In genomic region chr1:169117599-169117998, GRCh38 we compare ENCODE assay signal across 21 cellular contexts. TPM values are rescaled to one million over a fixed set of nuclear protein-coding genes. Genes with fewer than 3 reads are reported as not detected.
DNase-seq lines count a peak whose midpoint lies in the region; ATAC-seq and TF ChIP-seq lines count a peak whose summit lies in the region.
"Had no signal": no experiment of that assay in that cellular context is flagged by ENCODE, and none has a peak within 500 bp of the region (broad histone marks: within the 10 kb centered on the region; RNA-seq: fewer than 3 reads in every experiment).

No MANE protein-coding gene starts in this region.

- 37 to 78% methylated on average over 1 of the region's 1 CpG for WGBS in sigmoid colon, 2 donors

- H3K4me1 ChIP-seq in sigmoid colon, result peaks cover 0 to 91% (median 82%) of the 10 kb centered on the region in 4 donors

- ATAC-seq in activated T-helper 17 cell treated with anti-CD3 and anti-CD28 coated beads, Interleukin-2, amount 50 U/mL, for 72 hours (replicated peaks), result no peak
- no peak for ATAC-seq in HG03175 (IDR thresholded peaks at IDR 0.05; ENCODE audit: unreplicated experiment)
- ATAC-seq in HG02798 (IDR thresholded peaks at IDR 0.05; ENCODE audit: poor library complexity, unreplicated experiment), result no peak
- ATAC-seq: CD8-positive, alpha-beta T cell; natural killer cell had no signal

- peak overlapping the region; percentile 67 to 97 (median 96) for H3K27ac ChIP-seq in sigmoid colon

- peaks cover 0 to 52% (median 18%) of the 10 kb centered on the region in 4 donors for H3K36me3 ChIP-seq in sigmoid colon

- peaks cover 91% of the 10 kb centered on the region for H3K4me1 Mint-ChIP-seq in HFFc6 (ENCODE audit: low read depth)
- H3K4me1 Mint-ChIP-seq in activated T-helper 17 cell treated with anti-CD3 and anti-CD28 coated beads, Interleukin-2, amount 50 U/mL, for 72 hours, result peaks cover 6% of the 10 kb centered on the region

- no peak for TF ChIP-seq EP300 in sigmoid colon (IDR thresholded peaks at IDR 0.05)

- no peaks in the 10 kb centered on the region for H3K27me3 ChIP-seq in sigmoid colon

- no peak for TF ChIP-seq CTCF in HFFc6 (IDR thresholded peaks at IDR 0.05)
- TF ChIP-seq CTCF in sigmoid colon (IDR thresholded peaks at IDR 0.05), result no peak

- peaks cover 40% of the 10 kb centered on the region for H3K36me3 Mint-ChIP-seq in HFFc6 (ENCODE audit: low read depth)
- peaks cover 91% of the 10 kb centered on the region for H3K36me3 Mint-ChIP-seq in activated T-helper 17 cell treated with anti-CD3 and anti-CD28 coated beads, Interleukin-2, amount 50 U/mL, for 72 hours (ENCODE audit: low read depth)
- H3K36me3 Mint-ChIP-seq: CD8-positive, alpha-beta T cell; memory B cell; natural killer cell had no signal

- DNase-seq in HFFc6 (no peak), glomerular visceral epithelial cell (ENCODE audit: extremely low spot score) (peak; percentile 51), sigmoid colon (no peak), NOMO-1 (lab: John Stamatoyannopoulos, UW; ENCODE audit: unreplicated experiment in 2 of 2) (no peak), HuH-7.5 (ENCODE audit: low spot score) (no peak)
- DNase-seq: activated CD4-positive, CD25-positive, alpha-beta regulatory T cell treated with anti-CD3 and anti-CD28 coated beads, Interleukin-2, amount 50 U/mL, for 72 hours; activated naive CD4-positive, alpha-beta T cell treated with anti-CD3 and anti-CD28 coated beads, Interleukin-2, amount 50 U/mL, for 16 hours; activated T-cell treated with anti-CD3 and anti-CD28 coated beads, Interleukin-2, amount 50 U/mL, for 48 hours; aorta; CD8-positive, alpha-beta T cell; DMS79 treated with DMSO at 0.1 percent for 48 hours; endodermal cell; head of caudate nucleus; natural killer cell; NCI-H1436; NCI-H524; SW 1271 had no signal

- intact Hi-C loops in sigmoid colon (cut with DNase I), result no loop called here

- no peak for TF ChIP-seq POLR2A in sigmoid colon (IDR thresholded peaks at IDR 0.05)

- no peak overlapping the region for H3K4me3 ChIP-seq in sigmoid colon

- no peaks in the 10 kb centered on the region for H3K9me3 ChIP-seq in sigmoid colon

- peaks cover 3% of the 10 kb centered on the region; the same call in 1 of the 2 replicates for H3K27me3 Mint-ChIP-seq in HFFc6 (ENCODE audit: insufficient read depth)
- H3K27me3 Mint-ChIP-seq in activated T-helper 17 cell treated with anti-CD3 and anti-CD28 coated beads, Interleukin-2, amount 50 U/mL, for 72 hours, result no peaks in the 10 kb centered on the region

- H3K9me3 Mint-ChIP-seq in HFFc6, result no peaks in the 10 kb centered on the region
- no peaks in the 10 kb centered on the region for H3K9me3 Mint-ChIP-seq in activated T-helper 17 cell treated with anti-CD3 and anti-CD28 coated beads, Interleukin-2, amount 50 U/mL, for 72 hours
- H3K9me3 Mint-ChIP-seq: CD8-positive, alpha-beta T cell; endodermal cell; memory B cell; natural killer cell had no signal

- H3K4me3 Mint-ChIP-seq in HFFc6, result no peak overlapping the region
- H3K4me3 Mint-ChIP-seq in activated T-helper 17 cell treated with anti-CD3 and anti-CD28 coated beads, Interleukin-2, amount 50 U/mL, for 72 hours, result peak overlapping the region; percentile 56
- H3K4me3 Mint-ChIP-seq: CD8-positive, alpha-beta T cell; endodermal cell had no signal

- H3K27ac Mint-ChIP-seq in HFFc6, result peak overlapping the region; percentile 61
- peak overlapping the region; percentile 38 for H3K27ac Mint-ChIP-seq in activated T-helper 17 cell treated with anti-CD3 and anti-CD28 coated beads, Interleukin-2, amount 50 U/mL, for 72 hours
- H3K27ac Mint-ChIP-seq: CD8-positive, alpha-beta T cell; endodermal cell had no signal

RNA-seq across cellular contexts. Expression of gene ATP1B1, which starts 11.1 kb away (rescaled TPM):
- 10 to 100 TPM; 30.6 to 48.5 (median 42.9) TPM for total RNA-seq in HFFc6 (2021; fragmentation: NEBNext Ultra II Directional; extraction: Animal tissue kit (Norgen Biotek cat#: 25700))
- total RNA-seq in activated T-helper 17 cell treated with anti-CD3 and anti-CD28 coated beads, Interleukin-2, amount 50 U/mL, for 72 hours, result 10 to 100 TPM in 1 of 2 donors, 1 to 10 TPM in 1; 3.4 to 51.8 TPM
- total RNA-seq in sigmoid colon, result 100 to 1,000 TPM in 3 of 4 donors, 10 to 100 TPM in 1; 92.4 to 118 (median 109) TPM
- polyA plus RNA-seq in sigmoid colon, result 100 to 1,000 TPM in 1 of 3 donors, 10 to 100 TPM in 2; 54.7 to 259 (median 79.1) TPM
